In genomic region chr16:75287708-75288107, GRCh38 we compare ENCODE assay signal across 19 cellular contexts. TPM values are rescaled to one million over a fixed set of nuclear protein-coding genes. Genes with fewer than 3 reads are reported as not detected.
DNase-seq lines count a peak whose midpoint lies in the region; ATAC-seq and TF ChIP-seq lines count a peak whose summit lies in the region.
"Had no signal": no experiment of that assay in that cellular context is flagged by ENCODE, and none has a peak within 500 bp of the region (broad histone marks: within the 10 kb centered on the region; RNA-seq: fewer than 3 reads in every experiment).

No MANE protein-coding gene starts in this region.

- H3K4me1 Mint-ChIP-seq in activated T-cell treated with anti-CD3 and anti-CD28 coated beads, Interleukin-2, amount 50 U/mL, for 4 hours (ENCODE audit: low read depth): peaks cover 14% of the 10 kb centered on the region
- H3K4me1 Mint-ChIP-seq: stimulated activated memory B cell treated with anti-CD40 and anti-IgM and Interleukin-4, amounts not matched to agents 10 μg/mL and 1 μg/mL and 100 μg/mL, for 72 hours had no signal

- peaks cover 10% of the 10 kb centered on the region for H3K27me3 Mint-ChIP-seq in activated T-cell treated with anti-CD3 and anti-CD28 coated beads, Interleukin-2, amount 50 U/mL, for 4 hours (ENCODE audit: low read depth)
- H3K27me3 Mint-ChIP-seq: brain; stimulated activated memory B cell treated with anti-CD40 and anti-IgM and Interleukin-4, amounts not matched to agents 10 μg/mL and 1 μg/mL and 100 μg/mL, for 72 hours had no signal

- in situ Hi-C loops in Caki2 (cut with HindIII; ENCODE audit: low pct_unique_long_range_greater_than_20kb, low sequenced_read_pairs): no loop called here

- intact Hi-C loops in sciatic nerve (cut with DNase I): no loop called here

- ATAC-seq in sciatic nerve (peak; percentile 24), GM19023 (IDR thresholded peaks at IDR 0.05; ENCODE audit: unreplicated experiment) (no peak)
- no peak for ATAC-seq in activated T-cell treated with anti-CD3 and anti-CD28 coated beads, Interleukin-2, amount 50 U/mL, for 4 hours
- ATAC-seq: psoas muscle had no signal

- peaks cover 26% of the 10 kb centered on the region for H3K36me3 Mint-ChIP-seq in activated T-cell treated with anti-CD3 and anti-CD28 coated beads, Interleukin-2, amount 50 U/mL, for 4 hours (ENCODE audit: insufficient read depth)

- H3K4me3 Mint-ChIP-seq in activated T-cell treated with anti-CD3 and anti-CD28 coated beads, Interleukin-2, amount 50 U/mL, for 4 hours: no peak overlapping the region
- H3K4me3 Mint-ChIP-seq: activated CD4-positive, alpha-beta T cell treated with anti-CD3 and anti-CD28 coated beads for 36 hours; brain; stimulated activated memory B cell treated with anti-CD40 and anti-IgM and Interleukin-4, amounts not matched to agents 10 μg/mL and 1 μg/mL and 100 μg/mL, for 72 hours had no signal

- H3K9me3 Mint-ChIP-seq in activated T-cell treated with anti-CD3 and anti-CD28 coated beads, Interleukin-2, amount 50 U/mL, for 4 hours: no peaks in the 10 kb centered on the region
- H3K9me3 Mint-ChIP-seq: stimulated activated memory B cell treated with anti-CD40 and anti-IgM and Interleukin-4, amounts not matched to agents 10 μg/mL and 1 μg/mL and 100 μg/mL, for 72 hours had no signal

- DNase-seq in Caki2 (ENCODE audit: low read depth) (peak; percentile 44), MV-4-11 (lab: John Stamatoyannopoulos, UW) (peak; percentile 10), epithelial cell of esophagus (ENCODE audit: low read depth) (peak; percentile 32), sciatic nerve (ENCODE audit: low spot score) (no peak), mesenteric fat pad (ENCODE audit: low spot score) (no peak), T-helper 9 cell (no peak)
- no peak for DNase-seq in activated T-cell treated with anti-CD3 and anti-CD28 coated beads, Interleukin-2, amount 50 U/mL, for 4 hours
- DNase-seq: activated CD4-positive, alpha-beta T cell treated with anti-CD3 and anti-CD28 coated beads for 36 hours; Caco-2; mammary epithelial cell; NCI-H1105; NCI-H2107; NCI-H526; psoas muscle; stimulated activated CD4-positive, alpha-beta T cell treated with anti-CD3 and anti-CD28 coated beads, Interleukin-12 subunit alpha, Interleukin-12 subunit beta, amount 100 ng/mL, for 4 hours had no signal

- TF ChIP-seq CTCF in epithelial cell of esophagus (IDR thresholded peaks at IDR 0.05; ENCODE audit: insufficient read depth, low read depth, low read length, missing control alignments): no peak

- no peak overlapping the region for H3K4me3 ChIP-seq in epithelial cell of esophagus (ENCODE audit: low read length)
- H3K4me3 ChIP-seq: psoas muscle had no signal

RNA-seq across cellular contexts. Expression of gene BCAR1, which starts 36.3 kb away (rescaled TPM):
- total RNA-seq in Caki2 (2014; rRNA removed; shearing (Covaris generic); ENCODE audit: low replicate concordance): 85.7 and 94.2 TPM in 2 replicates
- total RNA-seq in sciatic nerve (71.7 TPM), mesenteric fat pad (86.5 TPM)
- 1 to 10 TPM; 1.5 to 4.3 (median 2.9) TPM for total RNA-seq in activated T-cell treated with anti-CD3 and anti-CD28 coated beads, Interleukin-2, amount 50 U/mL, for 4 hours
- total RNA-seq: T-helper 2 cell treated with Interferon-gamma antibody and Interleukin-4, amounts not matched to agents 100 ng/mL and 5 ng/mL, for 36 hours had no signal

Comparison
In these comparisons a context has a peak if more than half of its experiments do, and no peak if none do; other contexts are left out.
1. DNase-seq: peak in Caki2 (single experiment), MV-4-11 (single experiment) and epithelial cell of esophagus (single experiment); none in sciatic nerve (single experiment), mesenteric fat pad (single experiment), T-helper 9 cell (single experiment) and activated T-cell treated with anti-CD3 and anti-CD28 coated beads, Interleukin-2, amount 50 U/mL, for 4 hours (single experiment).
2. RNA of gene BCAR1, which starts 36.3 kb away (total RNA-seq): 85.7 to 94.2 TPM in Caki2, 86.5 TPM in mesenteric fat pad (single experiment) and 71.7 TPM in sciatic nerve (single experiment); 1.5 to 4.3 TPM in activated T-cell treated with anti-CD3 and anti-CD28 coated beads, Interleukin-2, amount 50 U/mL, for 4 hours; every median in the first group is over 10 times any median in the second.